Comparison of ENCODE assay signal across 8 cellular contexts in the genomic region with DNA sequence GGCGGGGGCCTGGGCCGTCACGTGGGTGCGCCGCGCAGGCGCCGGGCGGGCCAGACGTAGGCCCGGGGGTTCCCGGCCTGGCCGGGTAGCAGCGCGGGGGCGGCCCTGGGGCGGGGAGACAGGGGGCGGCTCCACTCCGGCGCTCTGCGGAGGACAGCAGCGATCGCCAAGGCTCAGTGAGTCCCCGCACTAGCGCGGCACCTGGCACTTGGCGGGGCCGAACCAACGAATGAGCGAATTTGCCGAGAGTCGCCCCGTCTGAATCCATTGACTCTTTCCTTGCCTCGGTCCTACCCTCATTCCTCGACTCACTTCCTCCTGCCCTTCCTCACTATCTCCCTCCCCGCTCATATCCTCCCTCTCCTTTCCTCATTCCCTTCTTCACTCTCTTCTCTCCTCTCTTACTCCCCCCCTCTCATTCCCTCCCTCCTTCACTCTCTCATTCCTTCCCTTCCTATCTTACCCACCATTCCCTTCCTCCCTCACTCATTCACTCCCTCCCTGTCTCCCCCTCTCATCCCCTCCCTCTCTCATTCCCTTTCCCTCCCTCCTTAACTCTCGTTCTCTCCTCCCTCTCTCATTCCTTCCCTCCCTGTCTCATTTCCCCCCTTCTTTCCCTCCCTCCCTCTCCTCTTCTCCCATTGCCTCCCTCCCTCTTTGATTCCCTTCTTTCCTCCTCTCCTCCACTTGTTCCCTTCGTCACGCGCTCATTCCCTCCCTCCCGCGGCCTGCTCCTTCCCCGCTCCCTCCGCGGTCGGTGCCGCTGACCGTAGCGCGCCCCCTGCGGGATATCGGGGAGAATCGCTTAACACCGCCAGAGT. TPM values are rescaled to one million over a fixed set of nuclear protein-coding genes. Genes with fewer than 3 reads are reported as not detected.
DNase-seq lines count a peak whose midpoint lies in the region; ATAC-seq and TF ChIP-seq lines count a peak whose summit lies in the region.

No MANE protein-coding gene starts in this region.

- 0% methylated on average over 42 to 54 of the region's 54 CpGs for WGBS in endodermal cell (ENCODE audit: insufficient coverage in 1 of 2, insufficient read length in 1 of 2), 2 experiments
- 0% methylated on average over 40 to 44 of the region's 54 CpGs for WGBS in mesodermal cell (ENCODE audit: insufficient coverage in 2 of 2), 2 experiments

- H3K36me3 ChIP-seq in endodermal cell (ENCODE audit: control insufficient read depth, insufficient read depth, low read length) (peaks cover 3% of the 10 kb centered on the region), mesodermal cell (ENCODE audit: control insufficient read depth, insufficient read depth, low read length) (no peaks in the 10 kb centered on the region)

- H3K9me3 Mint-ChIP-seq in endodermal cell = no peaks in the 10 kb centered on the region

- DNase-seq in COR-L47 (lab: John Stamatoyannopoulos, UW) (peak; percentile 90), HT1080 (ENCODE audit: low read depth) (peak; percentile 78), NOMO-1 treated with dmso at 0.1 percent for 144 hours (lab: John Stamatoyannopoulos, UW; ENCODE audit: unreplicated experiment) (peak; percentile 90), endodermal cell (peak; percentile 95)
- peak; percentile 94 for DNase-seq in activated CD8-positive, alpha-beta memory T cell treated with anti-CD3 and anti-CD28 coated beads, Interleukin-2, amount 50 U/mL, for 4 hours
- DNase-seq in stimulated activated CD8-positive, alpha-beta memory T cell treated with anti-CD3 and anti-CD28 coated beads, Interleukin-15, amount 100 ng/mL, for 24 hours (ENCODE audit: low read depth) = peak; percentile 81

- peak overlapping the region; percentile 86 for H3K4me3 Mint-ChIP-seq in endodermal cell

- ATAC-seq in GM19468 (IDR thresholded peaks at IDR 0.05; ENCODE audit: extremely low read depth, unreplicated experiment) = peak; percentile 77

- H3K27me3 Mint-ChIP-seq in endodermal cell (ENCODE audit: insufficient read depth) = peaks cover 12% of the 10 kb centered on the region

- H3K27me3 ChIP-seq in endodermal cell (ENCODE audit: control insufficient read depth, insufficient read depth, low read length, poor library complexity, severe bottlenecking) = no peaks in the 10 kb centered on the region

- H3K9me3 ChIP-seq in endodermal cell (ENCODE audit: control insufficient read depth, low read length) = no peaks in the 10 kb centered on the region
- no peaks in the 10 kb centered on the region for H3K9me3 ChIP-seq in mesodermal cell (ENCODE audit: control insufficient read depth, low read length)

- H3K27ac ChIP-seq in endodermal cell (ENCODE audit: low read depth, low read length) (peak overlapping the region; percentile 85), mesodermal cell (ENCODE audit: low read depth, low read length, severe bottlenecking) (peak overlapping the region; percentile 79)

- peaks cover 15% of the 10 kb centered on the region for H3K4me1 Mint-ChIP-seq in endodermal cell

- peaks cover 15% of the 10 kb centered on the region for H3K36me3 Mint-ChIP-seq in endodermal cell (ENCODE audit: low read depth)

- peak; percentile 92 for TF ChIP-seq CTCF in endodermal cell (conservative IDR thresholded peaks at IDR 0.05)

- peak overlapping the region; percentile 92 for H3K27ac Mint-ChIP-seq in endodermal cell

- H3K4me3 ChIP-seq in endodermal cell (ENCODE audit: low read length) (peak overlapping the region; percentile 94), mesodermal cell (ENCODE audit: extremely low read depth, insufficient read depth, low read length, poor library complexity, severe bottlenecking) (peak overlapping the region; percentile 63)

- peak overlapping the region; percentile 76 for H3K9ac ChIP-seq in endodermal cell (ENCODE audit: extremely low read depth, low read length, poor library complexity, severe bottlenecking)

- H3K4me1 ChIP-seq in endodermal cell (ENCODE audit: control insufficient read depth, insufficient read depth, low read length) (no peaks in the 10 kb centered on the region), mesodermal cell (ENCODE audit: control insufficient read depth, insufficient read depth, low read length, poor library complexity, severe bottlenecking) (no peaks in the 10 kb centered on the region)

RNA-seq across cellular contexts. Expression of gene KLHL22, which starts 0.5 kb away (rescaled TPM):
- total RNA-seq in HT1080 (2014; rRNA removed; shearing (Covaris generic)) = 5.7 and 7.9 TPM in 2 replicates
- 4.6 and 6.9 TPM in 2 replicates for polyA plus RNA-seq in HT1080 (2015; cell fraction: cytosol; rRNA removed)
- 16.1 and 18.6 TPM in 2 replicates for polyA plus RNA-seq in HT1080 (2015; cell fraction: nucleus; rRNA removed)
- total RNA-seq in endodermal cell = 10 to 100 TPM; 26.5 to 32.8 TPM
- polyA plus RNA-seq in endodermal cell (2013, experiment 1 of 2) = 23.7 TPM
- polyA plus RNA-seq in endodermal cell (2013, experiment 2 of 2) = 23.3 TPM
- polyA plus RNA-seq in mesodermal cell (2013, experiment 1 of 2) = 17.7 TPM
- 17.0 TPM for polyA plus RNA-seq in mesodermal cell (2013, experiment 2 of 2)

RNA-seq across cellular contexts. Expression of gene MED15, which starts 11.3 kb away (rescaled TPM):
- 43.2 and 59.4 TPM in 2 replicates for total RNA-seq in HT1080 (2014; rRNA removed; shearing (Covaris generic))
- 94.1 and 100 TPM in 2 replicates for polyA plus RNA-seq in HT1080 (2015; cell fraction: cytosol; rRNA removed)
- 155 and 172 TPM in 2 replicates for polyA plus RNA-seq in HT1080 (2015; cell fraction: nucleus; rRNA removed)
- 10 to 100 TPM; 61.4 to 62.7 TPM for total RNA-seq in endodermal cell
- polyA plus RNA-seq in endodermal cell (2013, experiment 1 of 2) = 49.1 TPM
- 45.9 TPM for polyA plus RNA-seq in endodermal cell (2013, experiment 2 of 2)
- polyA plus RNA-seq in mesodermal cell (2013, experiment 1 of 2) = 83.8 TPM
- 71.0 TPM for polyA plus RNA-seq in mesodermal cell (2013, experiment 2 of 2)

RNA-seq across cellular contexts. Expression of gene SCARF2, which starts 58.4 kb away (rescaled TPM):
- total RNA-seq in HT1080 (2014; rRNA removed; shearing (Covaris generic)) = 46.0 and 50.1 TPM in 2 replicates
- 55.2 and 58.6 TPM in 2 replicates for polyA plus RNA-seq in HT1080 (2015; cell fraction: cytosol; rRNA removed)
- polyA plus RNA-seq in HT1080 (2015; cell fraction: nucleus; rRNA removed) = 40.7 and 50.7 TPM in 2 replicates
- 10 to 100 TPM; 19.8 to 20.3 TPM for total RNA-seq in endodermal cell
- 11.9 TPM for polyA plus RNA-seq in endodermal cell (2013, experiment 1 of 2)
- 12.5 TPM for polyA plus RNA-seq in endodermal cell (2013, experiment 2 of 2)
- polyA plus RNA-seq in mesodermal cell (2013, experiment 1 of 2) = 28.7 TPM
- 20.2 TPM for polyA plus RNA-seq in mesodermal cell (2013, experiment 2 of 2)

Comparison
In these comparisons a context has a peak if more than half of its experiments do, and no peak if none do; other contexts are left out.
1. Peak in every context shown above with its lines: DNase-seq, ATAC-seq, H3K4me3 ChIP-seq and H3K27ac ChIP-seq.